In genomic region chr2:6290626-6291025, GRCh38 we compare ENCODE assay signal across 1 cellular context.
TF ChIP-seq lines count a peak whose summit lies in the region.

No MANE protein-coding gene starts in this region.

TF ChIP-seq in SK-N-SH, 30 proteins besides CTCF, POLR2A, EP300 and RAD21 (continued from another document):
- TF ChIP-seq REST (IDR thresholded peaks at IDR 0.05; ENCODE audit: low read depth, low read length) (no peak), GATA2 (CRISPR knock-in tag; IDR thresholded peaks at IDR 0.05) (no peak), IRF3 (IDR thresholded peaks at IDR 0.05; ENCODE audit: low read depth, low read length) (no peak), ELF1 (IDR thresholded peaks at IDR 0.05) (no peak)
